In the genomic region with DNA sequence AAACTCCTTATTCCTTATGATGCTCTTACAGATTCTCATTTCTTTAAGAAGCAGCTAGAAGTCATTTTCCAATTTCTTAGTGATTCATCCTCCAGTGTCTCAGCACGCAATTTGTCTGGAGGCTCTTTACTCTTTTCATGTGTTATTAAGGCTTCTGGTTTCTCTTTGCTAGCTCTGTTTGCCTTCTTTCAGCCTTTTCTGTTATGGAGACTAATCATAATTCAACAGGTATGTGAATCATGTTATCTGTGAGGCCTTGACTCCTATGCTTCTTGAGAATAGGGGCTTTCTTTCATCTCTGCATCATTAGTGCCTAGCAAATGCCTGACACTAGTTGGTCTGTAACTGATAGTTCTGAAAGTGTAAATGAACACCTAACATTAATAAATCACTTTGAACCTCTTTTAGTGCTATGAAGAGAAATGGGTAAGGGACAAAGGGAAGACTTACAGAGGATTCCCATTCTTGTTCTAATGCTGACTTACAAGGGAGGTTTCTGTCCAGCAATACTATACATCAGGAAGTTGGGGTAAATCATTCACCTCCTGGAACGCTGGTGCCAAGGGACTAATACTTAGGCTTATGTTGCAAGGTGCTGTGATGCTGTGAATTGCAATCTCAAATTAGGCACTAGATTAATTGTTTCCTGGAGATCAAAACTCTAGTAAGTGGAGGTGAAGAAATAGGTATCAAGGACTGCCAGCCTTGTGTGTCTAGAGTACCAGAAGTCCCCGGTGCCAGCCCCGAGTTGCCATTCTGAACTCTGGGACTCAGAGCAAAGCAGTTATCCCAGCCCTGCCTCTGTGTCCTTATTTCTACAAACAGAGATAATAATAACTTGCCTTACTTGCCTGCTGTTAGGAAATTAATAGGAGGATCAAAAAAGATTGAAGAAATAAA, we compare ENCODE assay signal across 24 cellular contexts.
DNase-seq lines count a peak whose midpoint lies in the region; ATAC-seq, FAIRE-seq and TF ChIP-seq lines count a peak whose summit lies in the region.
"Had no signal": no experiment of that assay in that cellular context is flagged by ENCODE, and none has a peak within 500 bp of the region (broad histone marks: within the 10 kb centered on the region; RNA-seq: fewer than 3 reads in every experiment).

No MANE protein-coding gene starts in this region.

- intact Hi-C loops in lower lobe of right lung (cut with DNase I) (no loop called here), esophagus muscularis mucosa (cut with DNase I) (no loop called here)

- no peaks in the 10 kb centered on the region for H3K36me3 ChIP-seq in HEK293 (ENCODE audit: control insufficient read depth in 2 of 2, insufficient read depth in 1 of 2, low read length in 2 of 2)
- no peaks in the 10 kb centered on the region for H3K36me3 ChIP-seq in lower lobe of right lung
- peaks cover 0 to 7% (median 0%) of the 10 kb centered on the region in 4 donors for H3K36me3 ChIP-seq in esophagus muscularis mucosa
- H3K36me3 ChIP-seq: BE2C, Peyer's patch, SJSA1 had no signal

- H3K4me3 ChIP-seq in A549: no peak overlapping the region
- H3K4me3 ChIP-seq in HEK293 (ENCODE audit: low read depth, low read length): no peak overlapping the region
- H3K4me3 ChIP-seq in lower lobe of right lung: no peak overlapping the region
- H3K4me3 ChIP-seq in esophagus muscularis mucosa: no peak overlapping the region
- H3K4me3 ChIP-seq: GM12878, Peyer's patch, SJSA1 had no signal

- TF ChIP-seq CTCF in A549 (IDR thresholded peaks at IDR 0.05): no peak
- no peak for TF ChIP-seq CTCF in HEK293 (tag by site-specific recombination; IDR thresholded peaks at IDR 0.05)
- TF ChIP-seq CTCF in foreskin keratinocyte (conservative IDR thresholded peaks at IDR 0.05): no peak
- TF ChIP-seq CTCF in lower lobe of right lung (IDR thresholded peaks at IDR 0.05): no peak
- no peak for TF ChIP-seq CTCF in esophagus muscularis mucosa (IDR thresholded peaks at IDR 0.05)

- H3K9me3 ChIP-seq in A549 (no peaks in the 10 kb centered on the region), HEK293 (ENCODE audit: control insufficient read depth, insufficient read depth, low read depth, low read length) (no peaks in the 10 kb centered on the region), lower lobe of right lung (no peaks in the 10 kb centered on the region), esophagus muscularis mucosa (no peaks in the 10 kb centered on the region)
- H3K9me3 ChIP-seq: BE2C, Peyer's patch, SJSA1 had no signal

- POLR2A ChIA-PET in A549 (lab: Yijun Ruan, JAX) (no interaction called here), HEK293 (lab: Yijun Ruan, JAX) (no interaction called here)

- TF ChIP-seq POLR2A in A549 (IDR thresholded peaks at IDR 0.05; ENCODE audit: low read length) (no peak), esophagus muscularis mucosa (IDR thresholded peaks at IDR 0.05; ENCODE audit: low read depth) (no peak)

- H3K4me1 ChIP-seq in A549: no peaks in the 10 kb centered on the region
- no peaks in the 10 kb centered on the region for H3K4me1 ChIP-seq in HEK293 (ENCODE audit: control insufficient read depth, insufficient read depth, low read length)
- no peaks in the 10 kb centered on the region for H3K4me1 ChIP-seq in foreskin keratinocyte
- no peaks in the 10 kb centered on the region for H3K4me1 ChIP-seq in lower lobe of right lung
- peaks cover 0 to 33% (median 16%) of the 10 kb centered on the region in 4 donors for H3K4me1 ChIP-seq in esophagus muscularis mucosa
- H3K4me1 ChIP-seq: BE2C, Peyer's patch, SJSA1 had no signal

- H3K27ac ChIP-seq in A549 (0 out of 6 replicates have a peak overlapping the region, but pooled peaks of 1 of the 2 experiments have one; percentile 33), HEK293 (ENCODE audit: extremely low read depth, low read depth, low read length) (no peak overlapping the region), foreskin keratinocyte (no peak overlapping the region), lower lobe of right lung (no peak overlapping the region), esophagus muscularis mucosa (replicated peaks in 1 of 4) (no peak overlapping the region)
- H3K27ac ChIP-seq: KMS-11, Peyer's patch, SJSA1 had no signal

- no peaks in the 10 kb centered on the region for H3K27me3 ChIP-seq in foreskin keratinocyte
- no peaks in the 10 kb centered on the region for H3K27me3 ChIP-seq in lower lobe of right lung (ENCODE audit: low read depth)
- H3K27me3 ChIP-seq in esophagus muscularis mucosa: no peaks in the 10 kb centered on the region
- H3K27me3 ChIP-seq: BE2C, Peyer's patch, SJSA1 had no signal

- CTCF ChIA-PET in A549 (lab: Yijun Ruan, JAX): no interaction called here
- CTCF ChIA-PET in HEK293 (lab: Yijun Ruan, JAX): no interaction called here

- H3K4me2 ChIP-seq in A549: 0 out of 3 replicates have a peak overlapping the region, but pooled peaks have one; percentile 30
- H3K4me2 ChIP-seq: KMS-11 had no signal

- no peak for TF ChIP-seq RAD21 in A549 (conservative IDR thresholded peaks at IDR 0.05 in 1 of 2, IDR thresholded peaks at IDR 0.05 in 1 of 2)

- WGBS in A549 (ENCODE audit: missing lambda C conversion rate): 42% methylated on average over 4 of the region's 4 CpGs
- 96% methylated on average over 4 of the region's 4 CpGs for WGBS in esophagus muscularis mucosa

- TF ChIP-seq EP300 in A549 (IDR thresholded peaks at IDR 0.05) (no peak), esophagus muscularis mucosa (IDR thresholded peaks at IDR 0.05) (no peak)

- DNase-seq in A549 (ENCODE audit: low read depth in 1 of 2, low spot score in 1 of 2): no peak
- peak; percentile 11 to 52 for DNase-seq in foreskin keratinocyte
- peak; percentile 52 for DNase-seq in lower lobe of right lung
- no peak for DNase-seq in esophagus muscularis mucosa (ENCODE audit: extremely low spot score)
- DNase-seq: BE2C, DMS 273 treated with DMSO at 0.1 percent for 48 hours, DMS79 treated with DMSO at 0.1 percent for 48 hours, IMR-90, NCI-H1105 treated with DMSO at 0.1 percent for 48 hours, NCI-H1694, NCI-H2081, NCI-H2171, NCI-H345, NCI-H524, NCI-H774, Peyer's patch had no signal

- ATAC-seq in A549: no peak
- peak; percentile 48 for ATAC-seq in foreskin keratinocyte
- ATAC-seq in lower lobe of right lung: peak; percentile 76 to 87
- no peak for ATAC-seq in esophagus mucosa
- no peak for ATAC-seq in HG02884 (IDR thresholded peaks at IDR 0.05; ENCODE audit: unreplicated experiment)
- ATAC-seq: GM12878 had no signal

- FAIRE-seq in A549 (lab: Jason Lieb, UNC): no peak
- FAIRE-seq: A204.1, GM12878, H54 had no signal

TF ChIP-seq in A549, 52 proteins besides CTCF, POLR2A, EP300 and RAD21:
- TF ChIP-seq RARB (CRISPR knock-in tag; IDR thresholded peaks at IDR 0.05): no peak
- TF ChIP-seq BHLHE40 (IDR thresholded peaks at IDR 0.05; ENCODE audit: low read depth, low read length): no peak
- no peak for TF ChIP-seq CHD2 (IDR thresholded peaks at IDR 0.05; ENCODE audit: low read length, partially characterized antibody)
- TF ChIP-seq JUNB (IDR thresholded peaks at IDR 0.05): no peak
- no peak for TF ChIP-seq TFCP2L1 (CRISPR knock-in tag; IDR thresholded peaks at IDR 0.05)
- no peak for TF ChIP-seq KDM5A (IDR thresholded peaks at IDR 0.05)
- TF ChIP-seq TP53 (CRISPR knock-in tag; IDR thresholded peaks at IDR 0.05): no peak
- TF ChIP-seq NPAS2 (CRISPR knock-in tag; IDR thresholded peaks at IDR 0.05; ENCODE audit: borderline replicate concordance): no peak
- no peak for TF ChIP-seq KDM1A (IDR thresholded peaks at IDR 0.05; ENCODE audit: low read depth)
- TF ChIP-seq GATA3 (IDR thresholded peaks at IDR 0.05; ENCODE audit: borderline replicate concordance): no peak
- TF ChIP-seq, protein P1, sequence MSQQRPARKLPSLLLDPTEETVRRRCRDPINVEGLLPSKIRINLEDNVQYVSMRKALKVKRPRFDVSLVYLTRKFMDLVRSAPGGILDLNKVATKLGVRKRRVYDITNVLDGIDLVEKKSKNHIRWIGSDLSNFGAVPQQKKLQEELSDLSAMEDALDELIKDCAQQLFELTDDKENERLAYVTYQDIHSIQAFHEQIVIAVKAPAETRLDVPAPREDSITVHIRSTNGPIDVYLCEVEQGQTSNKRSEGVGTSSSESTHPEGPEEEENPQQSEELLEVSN (IDR thresholded peaks at IDR 0.05; ENCODE audit: borderline replicate concordance, low read depth): no peak
- no peak for TF ChIP-seq EHF (CRISPR knock-in tag; IDR thresholded peaks at IDR 0.05)
- TF ChIP-seq EHMT2 (IDR thresholded peaks at IDR 0.05; ENCODE audit: low read depth): no peak
- TF ChIP-seq SMC3 (IDR thresholded peaks at IDR 0.05): no peak
- TF ChIP-seq NFE2L2 (conservative IDR thresholded peaks at IDR 0.05; ENCODE audit: low read length): no peak
- TF ChIP-seq CBX2 (IDR thresholded peaks at IDR 0.05; ENCODE audit: borderline replicate concordance, low read depth): no peak

TF ChIP-seq in HEK293, 187 proteins besides CTCF, POLR2A, EP300 and RAD21:
- TF ChIP-seq ZNF175 (tag by site-specific recombination; IDR thresholded peaks at IDR 0.05): no peak
- peak; percentile 46; the same call in 1 of the 2 replicates for TF ChIP-seq SCRT2 (tag by site-specific recombination; IDR thresholded peaks at IDR 0.05)
- TF ChIP-seq ZNF146 (tag by site-specific recombination; IDR thresholded peaks at IDR 0.05): no peak

Comparison
In these comparisons a context has a peak if more than half of its experiments do, and no peak if none do; other contexts are left out.
1. ATAC-seq: peak in foreskin keratinocyte (single experiment) and lower lobe of right lung (2 of 2); none in A549 (0 of 2), esophagus mucosa (single experiment) and HG02884 (single experiment).
2. DNase-seq: peak in foreskin keratinocyte (2 of 2) and lower lobe of right lung (single experiment); none in A549 (0 of 2) and esophagus muscularis mucosa (single experiment).